In the genomic region with DNA sequence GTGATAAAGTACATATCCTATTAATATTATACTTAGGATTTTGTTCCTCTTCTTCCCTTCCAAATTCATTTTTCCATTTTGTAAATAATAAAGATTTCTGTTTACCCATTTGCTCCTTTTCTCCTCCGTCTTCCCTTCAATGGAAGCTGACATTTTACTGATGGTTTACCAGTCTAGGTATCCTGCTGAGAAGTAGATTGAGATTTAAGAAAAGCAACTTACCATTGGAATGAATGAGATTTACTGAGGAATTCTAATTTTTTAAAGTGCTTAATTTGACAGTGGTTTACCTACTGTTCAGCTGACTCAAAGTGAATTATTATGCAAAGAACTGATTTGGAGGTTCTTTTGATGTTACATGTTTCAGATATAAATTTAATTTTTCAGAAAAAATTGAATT, we compare ENCODE assay signal across 9 cellular contexts. TPM values are rescaled to one million over a fixed set of nuclear protein-coding genes. Genes with fewer than 3 reads are reported as not detected.
DNase-seq lines count a peak whose midpoint lies in the region; ATAC-seq and TF ChIP-seq lines count a peak whose summit lies in the region.
"Had no signal": no experiment of that assay in that cellular context is flagged by ENCODE, and none has a peak within 500 bp of the region (broad histone marks: within the 10 kb centered on the region; RNA-seq: fewer than 3 reads in every experiment).

No MANE protein-coding gene starts in this region.

- H3K4me3 ChIP-seq in PC-3 (ENCODE audit: low read length), result peak overlapping the region; percentile 92
- H3K4me3 ChIP-seq in fibroblast of lung (replicated peaks in 1 of 4; ENCODE audit: control extremely low read depth in 1 of 4, insufficient read depth in 1 of 4, low read depth in 3 of 4, low read length in 4 of 4), result peak overlapping the region in 3 of 4 experiments; percentile 81 to 95 (median 84)
- peak overlapping the region; percentile 73 for H3K4me3 ChIP-seq in smooth muscle cell

- no peaks in the 10 kb centered on the region for H3K27me3 Mint-ChIP-seq in activated T-cell treated with anti-CD3 and anti-CD28 coated beads, Interleukin-2, amount 50 U/mL, for 72 hours (ENCODE audit: low read depth)

- BruUV-seq in PC-3 (replicated peaks; lab: Mats Ljungman, UMichigan), result no TSS peak

- no peaks in the 10 kb centered on the region for H3K27me3 ChIP-seq in PC-3 (ENCODE audit: low read length)
- H3K27me3 ChIP-seq in fibroblast of lung (ENCODE audit: control insufficient read depth, insufficient read depth, low read length), result no peaks in the 10 kb centered on the region
- no peaks in the 10 kb centered on the region for H3K27me3 ChIP-seq in smooth muscle cell (ENCODE audit: low read depth)

- H3K36me3 ChIP-seq in PC-3 (ENCODE audit: low read depth, low read length), result 0 out of 2 replicates have a peak, but pooled peaks cover 3% of the 10 kb centered on the region
- H3K36me3 ChIP-seq in fibroblast of lung (ENCODE audit: control insufficient read depth, insufficient read depth, low read length), result no peaks in the 10 kb centered on the region
- H3K36me3 ChIP-seq in smooth muscle cell (ENCODE audit: low read depth), result no peaks in the 10 kb centered on the region

- ATAC-seq in activated T-cell treated with anti-CD3 and anti-CD28 coated beads, Interleukin-2, amount 50 U/mL, for 72 hours (replicated peaks in 1 of 2), result no peak
- no peak for ATAC-seq in PC-3
- no peak for ATAC-seq in activated CD4-positive, CD25-positive, alpha-beta regulatory T cell treated with anti-CD3 and anti-CD28 coated beads, Interleukin-2, amount 50 U/mL, for 24 hours
- ATAC-seq in left colon, result no peak
- ATAC-seq in Right ventricle myocardium inferior, result no peak
- ATAC-seq: sciatic nerve had no signal

- peaks cover 22% of the 10 kb centered on the region for H4K20me1 ChIP-seq in PC-3 (ENCODE audit: low read length)
- no peaks in the 10 kb centered on the region for H4K20me1 ChIP-seq in fibroblast of lung (ENCODE audit: control insufficient read depth, extremely low read depth, insufficient read depth, low read length)
- H4K20me1 ChIP-seq in smooth muscle cell (ENCODE audit: low read depth), result peaks cover 30% of the 10 kb centered on the region

- H3F3A ChIP-seq in PC-3 (ENCODE audit: low read length, unreplicated experiment), result no peaks in the 10 kb centered on the region
- H3F3A ChIP-seq in smooth muscle cell (ENCODE audit: low read depth), result no peaks in the 10 kb centered on the region

- intact Hi-C loops in PC-3 (cut with micrococcal nuclease), result no loop called here
- intact Hi-C loops in left colon (cut with DNase I, micrococcal nuclease), result no loop called here
- intact Hi-C loops in Right ventricle myocardium inferior (cut with DNase I), result loop anchor here (5.0 to 10.0 kb wide), 2 partner anchors 314 to 651 kb away; no protein-coding TSS in a partner anchor

- peaks cover 22% of the 10 kb centered on the region for H3K4me1 Mint-ChIP-seq in activated T-cell treated with anti-CD3 and anti-CD28 coated beads, Interleukin-2, amount 50 U/mL, for 72 hours (ENCODE audit: low read depth)

- no peak for DNase-seq in activated T-cell treated with anti-CD3 and anti-CD28 coated beads, Interleukin-2, amount 50 U/mL, for 72 hours
- no peak for DNase-seq in activated T-cell treated with anti-CD3 and anti-CD28 coated beads, Interleukin-2, amount 50 U/mL, for 1 hour
- DNase-seq in PC-3 (no peak), fibroblast of lung (ENCODE audit: low read depth in 2 of 2) (no peak), smooth muscle cell (lab: John Stamatoyannopoulos, UW; ENCODE audit: unreplicated experiment) (no peak), left colon (no peak), Right ventricle myocardium inferior (ENCODE audit: missing footprints) (no peak)

- peaks cover 0 to 3% of the 10 kb centered on the region in 2 donors for H3K36me3 Mint-ChIP-seq in activated T-cell treated with anti-CD3 and anti-CD28 coated beads, Interleukin-2, amount 50 U/mL, for 72 hours (ENCODE audit: insufficient read depth in 2 of 2)

- H3K27ac ChIP-seq in PC-3 (ENCODE audit: low read length) (no peak overlapping the region), fibroblast of lung (ENCODE audit: insufficient read depth, low read length) (no peak overlapping the region), smooth muscle cell (ENCODE audit: low read depth) (no peak overlapping the region)

- H3K4me1 ChIP-seq in PC-3 (ENCODE audit: insufficient read depth, low read length), result peaks cover 22% of the 10 kb centered on the region
- H3K4me1 ChIP-seq in fibroblast of lung (ENCODE audit: control insufficient read depth, extremely low read depth, insufficient read depth, low read length), result peaks cover 5% of the 10 kb centered on the region
- H3K4me1 ChIP-seq in smooth muscle cell (ENCODE audit: low read depth), result peaks cover 21% of the 10 kb centered on the region

- no peak overlapping the region for H3K27ac Mint-ChIP-seq in activated T-cell treated with anti-CD3 and anti-CD28 coated beads, Interleukin-2, amount 50 U/mL, for 72 hours

- H3K9me3 ChIP-seq in PC-3 (ENCODE audit: low read length) (no peaks in the 10 kb centered on the region), fibroblast of lung (ENCODE audit: control insufficient read depth, insufficient read depth, low read depth, low read length) (no peaks in the 10 kb centered on the region), smooth muscle cell (replicated peaks; ENCODE audit: low read depth) (no peaks in the 10 kb centered on the region)

- TF ChIP-seq CTCF in PC-3 (conservative IDR thresholded peaks at IDR 0.05; ENCODE audit: low read depth, low read length) (no peak), fibroblast of lung (conservative IDR thresholded peaks at IDR 0.05 in 1 of 2, IDR thresholded peaks at IDR 0.05 in 1 of 2; ENCODE audit: low read depth in 1 of 2, low read length in 2 of 2) (no peak), smooth muscle cell (IDR thresholded peaks at IDR 0.05; ENCODE audit: borderline replicate concordance, insufficient read depth, poor library complexity, severe bottlenecking) (no peak)

- CTCF ChIA-PET in PC-3 (lab: Charles Lee), result no interaction called here

- peak overlapping the region; percentile 91 for H3K4me2 ChIP-seq in PC-3 (ENCODE audit: low read length)
- peak overlapping the region; percentile 92 for H3K4me2 ChIP-seq in fibroblast of lung (ENCODE audit: extremely low read depth, insufficient read depth, low read length)
- peak overlapping the region; percentile 97 for H3K4me2 ChIP-seq in smooth muscle cell

- H3K79me2 ChIP-seq in PC-3 (ENCODE audit: low read length) (peaks cover 55% of the 10 kb centered on the region), fibroblast of lung (ENCODE audit: control insufficient read depth, insufficient read depth, low read length) (peaks cover 32% of the 10 kb centered on the region), smooth muscle cell (ENCODE audit: low read depth) (peaks cover 24% of the 10 kb centered on the region)

- WGBS in smooth muscle cell (ENCODE audit: low lambda C conversion rate), result 96% methylated on average over 1 of the region's 1 CpG

- no peaks in the 10 kb centered on the region for H3K9me2 ChIP-seq in PC-3 (replicated peaks; ENCODE audit: low read length)

- H3K9ac ChIP-seq in PC-3 (ENCODE audit: low read length), result no peak overlapping the region
- H3K9ac ChIP-seq in fibroblast of lung (ENCODE audit: insufficient read depth, low read length), result no peak overlapping the region
- H3K9ac ChIP-seq in smooth muscle cell (ENCODE audit: low read depth), result no peak overlapping the region

- H3K4me3 Mint-ChIP-seq in activated T-cell treated with anti-CD3 and anti-CD28 coated beads, Interleukin-2, amount 50 U/mL, for 72 hours, result peak overlapping the region; percentile 96 to 99

- H2AFZ ChIP-seq in PC-3 (ENCODE audit: low read length), result no peak overlapping the region
- H2AFZ ChIP-seq in fibroblast of lung (ENCODE audit: low read length), result no peak overlapping the region
- no peak overlapping the region for H2AFZ ChIP-seq in smooth muscle cell (ENCODE audit: low read depth)

- POLR2A ChIA-PET in PC-3 (lab: Charles Lee; ENCODE audit: unreplicated experiment), result interaction anchor here (0.6 kb wide), 1 partner anchor 8 kb away, joined by 3 read pairs; no protein-coding TSS in a partner anchor

- H3K9me3 Mint-ChIP-seq in activated T-cell treated with anti-CD3 and anti-CD28 coated beads, Interleukin-2, amount 50 U/mL, for 72 hours, result no peaks in the 10 kb centered on the region

RNA-seq across cellular contexts. Expression of a gene that starts 2.4 kb away (rescaled TPM):
- total RNA-seq in activated T-cell treated with anti-CD3 and anti-CD28 coated beads, Interleukin-2, amount 50 U/mL, for 72 hours, result 1 to 10 TPM; 5.3 TPM
- total RNA-seq in PC-3 (2014; rRNA removed) (3.0 and 3.9 TPM in 2 replicates), fibroblast of lung (4.6 and 7.4 TPM in 2 replicates), smooth muscle cell (0.81 and 8.0 TPM in 2 replicates), left colon (1 to 10 TPM; 5.5 to 7.0 TPM), Right ventricle myocardium inferior (11.9 TPM)
- polyA plus RNA-seq in fibroblast of lung (2.2 and 2.5 TPM in 2 replicates), smooth muscle cell (5.6 and 5.9 TPM in 2 replicates)
- polyA plus RNA-seq in fibroblast of lung (2012), result 2.4 and 3.3 TPM in 2 replicates
- polyA minus RNA-seq in fibroblast of lung (ENCODE audit: low replicate concordance), result 2.9 and 3.8 TPM in 2 replicates

RNA-seq across cellular contexts. Expression of a gene that starts 19.2 kb away (rescaled TPM):
- total RNA-seq in activated T-cell treated with anti-CD3 and anti-CD28 coated beads, Interleukin-2, amount 50 U/mL, for 72 hours, result 10 to 100 TPM; 36.2 to 37.8 TPM
- total RNA-seq in PC-3 (2014; rRNA removed) (4.0 and 5.5 TPM in 2 replicates), fibroblast of lung (6.9 and 10.2 TPM in 2 replicates), smooth muscle cell (4.4 and 6.9 TPM in 2 replicates), left colon (10 to 100 TPM; 19.1 to 23.0 TPM), Right ventricle myocardium inferior (19.0 TPM)
- polyA plus RNA-seq in fibroblast of lung (5.7 TPM in 2 replicates), smooth muscle cell (7.4 and 18.3 TPM in 2 replicates)
- polyA plus RNA-seq in fibroblast of lung (2012), result 10.4 and 12.4 TPM in 2 replicates
- 5.6 and 7.1 TPM in 2 replicates for polyA minus RNA-seq in fibroblast of lung (ENCODE audit: low replicate concordance)
